In genomic region chr1:23593556-23594148, GRCh38 we compare ENCODE assay signal across 9 cellular contexts. TPM values are rescaled to one million over a fixed set of nuclear protein-coding genes. Genes with fewer than 3 reads are reported as not detected.
A peak's percentile ranks its signal among the peaks of the same experiment; 100 is the strongest.
DNase-seq lines count a peak whose midpoint lies in the region; ATAC-seq and TF ChIP-seq lines count a peak whose summit lies in the region.
"Had no signal": no experiment of that assay in that cellular context is flagged by ENCODE, and none has a peak within 500 bp of the region (broad histone marks: within the 10 kb centered on the region; RNA-seq: fewer than 3 reads in every experiment).

No MANE protein-coding gene starts in this region.

- DNase-seq in DMS79 (lab: John Stamatoyannopoulos, UW), result peak; percentile 93
- peak; percentile 45 for DNase-seq in NCI-H1092 (lab: John Stamatoyannopoulos, UW)
- DNase-seq in activated naive CD8-positive, alpha-beta T cell treated with anti-CD3 and anti-CD28 coated beads, Interleukin-2, amount 50 U/mL, for 24 hours, result no peak
- no peak for DNase-seq in omental fat pad (ENCODE audit: low spot score)
- no peak for DNase-seq in CD1c-positive myeloid dendritic cell (ENCODE audit: extremely low spot score)
- DNase-seq: cerebellar nuclear complex had no signal

- H3K27ac Mint-ChIP-seq in activated naive CD8-positive, alpha-beta T cell treated with anti-CD3 and anti-CD28 coated beads, Interleukin-2, amount 50 U/mL, for 24 hours, result peak overlapping the region; percentile 17

- no peaks in the 10 kb centered on the region for H3K9me3 Mint-ChIP-seq in activated naive CD8-positive, alpha-beta T cell treated with anti-CD3 and anti-CD28 coated beads, Interleukin-2, amount 50 U/mL, for 24 hours

- no peak overlapping the region for H3K4me3 Mint-ChIP-seq in activated naive CD8-positive, alpha-beta T cell treated with anti-CD3 and anti-CD28 coated beads, Interleukin-2, amount 50 U/mL, for 24 hours

- no peak for TF ChIP-seq CTCF in omental fat pad (IDR thresholded peaks at IDR 0.05)

- peaks cover 2% of the 10 kb centered on the region for H3K36me3 Mint-ChIP-seq in activated naive CD8-positive, alpha-beta T cell treated with anti-CD3 and anti-CD28 coated beads, Interleukin-2, amount 50 U/mL, for 24 hours (ENCODE audit: low read depth)

- ATAC-seq in activated naive CD8-positive, alpha-beta T cell treated with anti-CD3 and anti-CD28 coated beads, Interleukin-2, amount 50 U/mL, for 24 hours, result no peak
- ATAC-seq in omental fat pad (ENCODE audit: low FRiP score) (peak; percentile 17), GM18868 (IDR thresholded peaks at IDR 0.05; ENCODE audit: unreplicated experiment) (no peak), HG02973 (IDR thresholded peaks at IDR 0.05; ENCODE audit: unreplicated experiment) (no peak), HG03342 (IDR thresholded peaks at IDR 0.05; ENCODE audit: unreplicated experiment) (no peak)

- no peaks in the 10 kb centered on the region for H3K27me3 Mint-ChIP-seq in activated naive CD8-positive, alpha-beta T cell treated with anti-CD3 and anti-CD28 coated beads, Interleukin-2, amount 50 U/mL, for 24 hours

- peaks cover 94% of the 10 kb centered on the region for H3K4me1 Mint-ChIP-seq in activated naive CD8-positive, alpha-beta T cell treated with anti-CD3 and anti-CD28 coated beads, Interleukin-2, amount 50 U/mL, for 24 hours

RNA-seq across cellular contexts. Expression of gene ID3, which starts 34.4 kb away (rescaled TPM):
- total RNA-seq in omental fat pad, result 100 to 1,000 TPM; 134 to 322 (median 179) TPM

Comparison
In these comparisons a context has a peak if more than half of its experiments do, and no peak if none do; other contexts are left out.
1. DNase-seq: peak in DMS79 (single experiment) and NCI-H1092 (single experiment); none in activated naive CD8-positive, alpha-beta T cell treated with anti-CD3 and anti-CD28 coated beads, Interleukin-2, amount 50 U/mL, for 24 hours (single experiment), omental fat pad (single experiment) and CD1c-positive myeloid dendritic cell (single experiment).